1 cellular context compared by ENCODE assay signal in the genomic region with DNA sequence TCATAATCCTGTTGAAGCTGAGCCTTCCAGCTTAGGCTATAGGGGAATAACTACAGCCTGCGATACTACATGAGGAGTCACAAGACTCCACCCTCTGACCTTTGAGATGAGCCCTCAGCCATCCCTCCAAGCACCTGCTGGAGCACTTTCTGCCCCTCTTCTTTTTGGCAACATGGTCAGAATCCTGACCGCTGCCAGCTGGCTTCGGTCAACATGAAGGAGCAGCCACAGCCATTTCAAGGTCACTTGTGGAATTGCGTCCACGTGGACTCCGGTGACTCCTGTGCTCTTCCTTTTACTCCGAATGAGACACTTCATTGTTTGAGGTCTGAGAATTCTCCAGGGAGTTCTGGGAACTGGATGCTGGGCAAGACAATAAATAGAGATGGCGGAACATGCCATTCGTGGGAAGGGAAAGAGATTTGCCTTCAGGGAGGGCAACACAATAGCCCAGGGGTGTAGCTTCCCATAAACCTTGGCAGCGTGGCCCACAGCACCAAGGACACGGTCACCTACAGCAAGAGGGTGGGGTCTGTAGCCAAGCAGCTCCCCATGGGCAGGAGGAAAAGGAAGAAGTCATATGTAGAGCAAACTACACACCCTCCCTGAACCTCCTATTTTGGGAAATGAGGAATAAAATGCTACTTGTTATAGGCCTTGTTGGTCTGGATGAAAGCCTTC.
TF ChIP-seq lines count a peak whose summit lies in the region.

No MANE protein-coding gene starts in this region.

TF ChIP-seq in IMR-90, 13 proteins besides CTCF, POLR2A, EP300 and RAD21:
- no peak for TF ChIP-seq MAFK (IDR thresholded peaks at IDR 0.05; ENCODE audit: low read depth, low read length)
- no peak for TF ChIP-seq CEBPB (IDR thresholded peaks at IDR 0.05; ENCODE audit: low read depth, low read length)
- TF ChIP-seq RFX5 (IDR thresholded peaks at IDR 0.05; ENCODE audit: low read depth, low read length) = no peak
- no peak for TF ChIP-seq MAZ (IDR thresholded peaks at IDR 0.05; ENCODE audit: borderline replicate concordance, low read depth, low read length)
- no peak for TF ChIP-seq CHD1 (IDR thresholded peaks at IDR 0.05; ENCODE audit: low read depth, low read length)
- no peak for TF ChIP-seq NFE2L2 (IDR thresholded peaks at IDR 0.05; ENCODE audit: low read depth, low read length)
- TF ChIP-seq SMC3 (IDR thresholded peaks at IDR 0.05; ENCODE audit: low read depth, low read length) = no peak
- no peak for TF ChIP-seq MXI1 (IDR thresholded peaks at IDR 0.05; ENCODE audit: borderline replicate concordance, low read depth, low read length)
- TF ChIP-seq ELK1 (IDR thresholded peaks at IDR 0.05; ENCODE audit: borderline replicate concordance, low read depth, low read length) = no peak
- TF ChIP-seq RCOR1 (IDR thresholded peaks at IDR 0.05; ENCODE audit: insufficient replicate concordance, low read length) = no peak
- TF ChIP-seq FOS (IDR thresholded peaks at IDR 0.05; ENCODE audit: low read depth, low read length) = no peak
